In genomic region chr14:22163051-22163450, GRCh38 we compare ENCODE assay signal across 10 cellular contexts.
DNase-seq lines count a peak whose midpoint lies in the region; ATAC-seq, FAIRE-seq and TF ChIP-seq lines count a peak whose summit lies in the region.
"Had no signal": no experiment of that assay in that cellular context is flagged by ENCODE, and none has a peak within 500 bp of the region (broad histone marks: within the 10 kb centered on the region; RNA-seq: fewer than 3 reads in every experiment).

No MANE protein-coding gene starts in this region.

- FAIRE-seq in D721Med (lab: Jason Lieb, UNC), result no peak
- peak; percentile 21 for FAIRE-seq in HepG2 (lab: Jason Lieb, UNC)

- no peaks in the 10 kb centered on the region for H3K4me1 ChIP-seq in HepG2 (ENCODE audit: insufficient read depth, low read length)
- no peaks in the 10 kb centered on the region for H3K4me1 ChIP-seq in psoas muscle
- H3K4me1 ChIP-seq: adrenal gland had no signal

- no peaks in the 10 kb centered on the region for H3K36me3 Mint-ChIP-seq in activated T-helper 1 cell treated with anti-CD3 and anti-CD28 coated beads, Interleukin-12 subunit alpha, Interleukin-12 subunit beta, Interleukin-2, Interleukin-4 antibody, amounts not matched to agents 30 ng/mL and 10 ng/mL and 1 ng/mL, durations not matched to agents 14 hours and 24 hours and 36 hours (ENCODE audit: low read depth)

- ATAC-seq in HepG2, result peak; percentile 72
- no peak for ATAC-seq in psoas muscle
- no peak for ATAC-seq in GM18873 (IDR thresholded peaks at IDR 0.05; ENCODE audit: low FRiP score, unreplicated experiment)
- ATAC-seq in GM19328 (IDR thresholded peaks at IDR 0.05; ENCODE audit: unreplicated experiment), result no peak

- DNase-seq in D721Med (ENCODE audit: insufficient read length, low spot score) (no peak), HT-29 (ENCODE audit: low spot score) (peak; percentile 31), HepG2 (ENCODE audit: low spot score) (peak; percentile 43), psoas muscle (no peak)
- DNase-seq in activated T-helper 1 cell treated with anti-CD3 and anti-CD28 coated beads, Interleukin-12 subunit alpha, Interleukin-12 subunit beta, Interleukin-2, Interleukin-4 antibody, amounts not matched to agents 30 ng/mL and 10 ng/mL and 1 ng/mL, durations not matched to agents 14 hours and 24 hours and 36 hours (ENCODE audit: low spot score), result no peak
- DNase-seq: adrenal gland, head of caudate nucleus, ovary had no signal

- no peak overlapping the region for H3K4me2 ChIP-seq in HepG2 (ENCODE audit: low read depth, low read length)

- H3K79me2 ChIP-seq in HepG2 (ENCODE audit: insufficient read depth, low read length), result no peaks in the 10 kb centered on the region

- TF ChIP-seq POLR2A in HepG2 (IDR thresholded peaks at IDR 0.05; ENCODE audit: insufficient read depth in 1 of 2, low read depth in 2 of 2, low read length in 2 of 2), result no peak

- no peaks in the 10 kb centered on the region for H3K9me3 ChIP-seq in HepG2 (ENCODE audit: low read length)
- no peaks in the 10 kb centered on the region for H3K9me3 ChIP-seq in psoas muscle
- H3K9me3 ChIP-seq: adrenal gland, ovary had no signal

- H2AFZ ChIP-seq in HepG2 (ENCODE audit: low read length), result no peak overlapping the region

- CTCF ChIA-PET in HepG2 (lab: Yijun Ruan, JAX; ENCODE audit: low intra/inter-chr PET ratio, low total read pairs), result interaction anchor here (1.3 to 1.5 kb wide), 2 partner anchors 211 to 213 kb away, joined by 3 to 6 read pairs; no protein-coding TSS in a partner anchor

- H3K27me3 Mint-ChIP-seq in activated T-helper 1 cell treated with anti-CD3 and anti-CD28 coated beads, Interleukin-12 subunit alpha, Interleukin-12 subunit beta, Interleukin-2, Interleukin-4 antibody, amounts not matched to agents 30 ng/mL and 10 ng/mL and 1 ng/mL, durations not matched to agents 14 hours and 24 hours and 36 hours (ENCODE audit: insufficient read depth), result no peaks in the 10 kb centered on the region

- H3K9ac ChIP-seq in HepG2 (ENCODE audit: insufficient read depth, low read depth, low read length), result no peak overlapping the region

- H3K27me3 ChIP-seq in HepG2 (ENCODE audit: control insufficient read depth in 1 of 2, insufficient read depth in 2 of 2, low read length in 2 of 2) (no peaks in the 10 kb centered on the region), psoas muscle (ENCODE audit: insufficient read depth in 3 of 3, low read length in 2 of 3) (no peaks in the 10 kb centered on the region)
- H3K27me3 ChIP-seq: adrenal gland, ovary had no signal

- in situ Hi-C loops in HepG2 (cut with HindIII; ENCODE audit: extremely low pct_ligation_motif_present, low pct_unique_long_range_greater_than_20kb), result loop anchor here (10.0 kb wide), 1 partner anchor 212 kb away; no protein-coding TSS in a partner anchor

- H3K27ac ChIP-seq in HepG2 (ENCODE audit: extremely low read length, insufficient read depth, low read length) (no peak overlapping the region), psoas muscle (no peak overlapping the region)
- H3K27ac ChIP-seq: adrenal gland, ovary had no signal

- no peaks in the 10 kb centered on the region for H3K9me3 Mint-ChIP-seq in activated T-helper 1 cell treated with anti-CD3 and anti-CD28 coated beads, Interleukin-12 subunit alpha, Interleukin-12 subunit beta, Interleukin-2, Interleukin-4 antibody, amounts not matched to agents 30 ng/mL and 10 ng/mL and 1 ng/mL, durations not matched to agents 14 hours and 24 hours and 36 hours

- TF ChIP-seq EP300 in HepG2 (IDR thresholded peaks at IDR 0.05; ENCODE audit: low read depth in 2 of 2, low read length in 2 of 2), result no peak
- TF ChIP-seq EP300 in HepG2 (CRISPR knock-in tag; IDR thresholded peaks at IDR 0.05; ENCODE audit: borderline replicate concordance), result no peak

- peak overlapping the region; percentile 84 for H3K4me3 Mint-ChIP-seq in activated T-helper 1 cell treated with anti-CD3 and anti-CD28 coated beads, Interleukin-12 subunit alpha, Interleukin-12 subunit beta, Interleukin-2, Interleukin-4 antibody, amounts not matched to agents 30 ng/mL and 10 ng/mL and 1 ng/mL, durations not matched to agents 14 hours and 24 hours and 36 hours

- H3K4me1 Mint-ChIP-seq in activated T-helper 1 cell treated with anti-CD3 and anti-CD28 coated beads, Interleukin-12 subunit alpha, Interleukin-12 subunit beta, Interleukin-2, Interleukin-4 antibody, amounts not matched to agents 30 ng/mL and 10 ng/mL and 1 ng/mL, durations not matched to agents 14 hours and 24 hours and 36 hours (ENCODE audit: low read depth), result peaks cover 18% of the 10 kb centered on the region

- intact Hi-C loops in activated T-helper 1 cell treated with anti-CD3 and anti-CD28 coated beads, Interleukin-12 subunit alpha, Interleukin-12 subunit beta, Interleukin-2, Interleukin-4 antibody, amounts not matched to agents 30 ng/mL and 10 ng/mL and 1 ng/mL, durations not matched to agents 14 hours and 24 hours and 36 hours (cut with micrococcal nuclease), result loop anchor here (5.0 kb wide), 2 partner anchors 41 to 399 kb away; no protein-coding TSS in a partner anchor
- intact Hi-C loops in HepG2 (cut with micrococcal nuclease; ENCODE audit: unreplicated experiment), result loop anchor here (1.0 to 10.0 kb wide), 3 partner anchors 38 to 212 kb away; no protein-coding TSS in a partner anchor
- intact Hi-C loops in psoas muscle (cut with DNase I), result no loop called here

- no TSS peak for BruUV-seq in HepG2 (replicated peaks; lab: Mats Ljungman, UMichigan)

- no peak for TF ChIP-seq RAD21 in HepG2 (CRISPR knock-in tag; IDR thresholded peaks at IDR 0.05)

- POLR2A ChIA-PET in HepG2 (lab: Yijun Ruan, JAX), result no interaction called here

- H3K36me3 ChIP-seq in HepG2 (replicated peaks in 1 of 2; ENCODE audit: control insufficient read depth in 1 of 2, insufficient read depth in 2 of 2, low read length in 2 of 2) (no peaks in the 10 kb centered on the region), psoas muscle (ENCODE audit: insufficient read depth in 1 of 2, low read depth in 1 of 2) (no peaks in the 10 kb centered on the region)
- H3K36me3 ChIP-seq: adrenal gland, ovary had no signal

- TF ChIP-seq CTCF in D721Med (IDR thresholded peaks at IDR 0.05; ENCODE audit: insufficient read depth, missing control alignments) (peak; percentile 4), HepG2 (CRISPR knock-in tag; IDR thresholded peaks at IDR 0.05) (peak; percentile 57), psoas muscle (IDR thresholded peaks at IDR 0.05) (no peak)

- H3K4me3 ChIP-seq in HepG2 (replicated peaks in 1 of 3; ENCODE audit: insufficient read depth in 1 of 3, low read depth in 2 of 3, low read length in 3 of 3) (no peak overlapping the region), psoas muscle (no peak overlapping the region)
- H3K4me3 ChIP-seq: adrenal gland, ovary had no signal

- H4K20me1 ChIP-seq in HepG2 (ENCODE audit: insufficient read depth, low read length), result no peaks in the 10 kb centered on the region

- peak overlapping the region; percentile 76 for H3K27ac Mint-ChIP-seq in activated T-helper 1 cell treated with anti-CD3 and anti-CD28 coated beads, Interleukin-12 subunit alpha, Interleukin-12 subunit beta, Interleukin-2, Interleukin-4 antibody, amounts not matched to agents 30 ng/mL and 10 ng/mL and 1 ng/mL, durations not matched to agents 14 hours and 24 hours and 36 hours

TF ChIP-seq in HepG2, 621 proteins besides CTCF, POLR2A, EP300 and RAD21:
- TF ChIP-seq SAP130 (CRISPR knock-in tag; IDR thresholded peaks at IDR 0.05; ENCODE audit: low read depth) (no peak), EZH2 (conservative IDR thresholded peaks at IDR 0.05; ENCODE audit: low read depth, low read length) (no peak), ZNF24 (IDR thresholded peaks at IDR 0.05) (0 out of 2 replicates have a peak, but pooled peaks have one; percentile 21), STAG1 (CRISPR knock-in tag; IDR thresholded peaks at IDR 0.05) (peak; percentile 56), MIXL1 (CRISPR knock-in tag; IDR thresholded peaks at IDR 0.05) (peak; percentile 19; the same call in 1 of the 2 replicates)

Comparison
In these comparisons a context has a peak if more than half of its experiments do, and no peak if none do; other contexts are left out.
1. DNase-seq: peak in HT-29 (single experiment) and HepG2 (single experiment); none in D721Med (single experiment), activated T-helper 1 cell treated with anti-CD3 and anti-CD28 coated beads, Interleukin-12 subunit alpha, Interleukin-12 subunit beta, Interleukin-2, Interleukin-4 antibody, amounts not matched to agents 30 ng/mL and 10 ng/mL and 1 ng/mL, durations not matched to agents 14 hours and 24 hours and 36 hours (single experiment) and psoas muscle (0 of 2).
2. intact Hi-C loops: an anchor here in activated T-helper 1 cell treated with anti-CD3 and anti-CD28 coated beads, Interleukin-12 subunit alpha, Interleukin-12 subunit beta, Interleukin-2, Interleukin-4 antibody, amounts not matched to agents 30 ng/mL and 10 ng/mL and 1 ng/mL, durations not matched to agents 14 hours and 24 hours and 36 hours (5.0 kb wide) and HepG2 (1.0 to 10.0 kb wide); none called in psoas muscle.